Comparison of ENCODE assay signal across 8 cellular contexts in genomic region chr3:25856902-25857518, GRCh38.
DNase-seq lines count a peak whose midpoint lies in the region; ATAC-seq and TF ChIP-seq lines count a peak whose summit lies in the region.

No MANE protein-coding gene starts in this region.

- TF ChIP-seq CTCF in 22Rv1 (IDR thresholded peaks at IDR 0.05) (peak; percentile 87), fibroblast of pulmonary artery (IDR thresholded peaks at IDR 0.05; ENCODE audit: low read length, missing control alignments) (peak; percentile 95), ovary (IDR thresholded peaks at IDR 0.05) (no peak)

- peak; percentile 53 for TF ChIP-seq RAD21 in Ishikawa (IDR thresholded peaks at IDR 0.05; ENCODE audit: low read depth)

- no peaks in the 10 kb centered on the region for H3K4me1 ChIP-seq in ovary (ENCODE audit: insufficient read depth)

- H3K27ac ChIP-seq in 22Rv1: no peak overlapping the region
- H3K27ac ChIP-seq in ovary: no peak overlapping the region

- WGBS in ovary, 3 donors: 64 to 72% (median 71%) methylated on average over 3 of the region's 3 CpGs

- no peak overlapping the region for H3K4me3 ChIP-seq in fibroblast of pulmonary artery (replicated peaks; ENCODE audit: low read depth, low read length)
- no peak overlapping the region for H3K4me3 ChIP-seq in ovary

- DNase-seq in GF-D8 (lab: John Stamatoyannopoulos, UW) (peak; percentile 22), fibroblast of pulmonary artery (ENCODE audit: low read depth) (peak; percentile 74), renal cortical epithelial cell (ENCODE audit: low read depth) (peak; percentile 58), ovary (no peak)

- no peak for TF ChIP-seq POLR2A in ovary (IDR thresholded peaks at IDR 0.05)

- no peaks in the 10 kb centered on the region for H3K27me3 ChIP-seq in ovary

- TF ChIP-seq EP300 in Ishikawa (IDR thresholded peaks at IDR 0.05; ENCODE audit: borderline replicate concordance) (no peak), ovary (IDR thresholded peaks at IDR 0.05) (no peak)

- intact Hi-C loops in ovary (cut with DNase I): no loop called here

- no peaks in the 10 kb centered on the region for H3K36me3 ChIP-seq in ovary

- peaks cover 0 to 4% of the 10 kb centered on the region in 2 donors for H3K9me3 ChIP-seq in ovary

- peak; percentile 91 for ATAC-seq in GM21825 (IDR thresholded peaks at IDR 0.05; ENCODE audit: unreplicated experiment)
- peak; percentile 74 for ATAC-seq in SK-N-SH treated with all-trans-retinoic acid at 6 μM for 48 hours

TF ChIP-seq in Ishikawa, 13 proteins besides CTCF, POLR2A, EP300 and RAD21:
- no peak for TF ChIP-seq MAX (IDR thresholded peaks at IDR 0.05)
- no peak for TF ChIP-seq TAF1 (IDR thresholded peaks at IDR 0.05; ENCODE audit: low read depth)
- no peak for TF ChIP-seq EGR1 (IDR thresholded peaks at IDR 0.05)
- no peak for TF ChIP-seq CEBPB (IDR thresholded peaks at IDR 0.05)
- TF ChIP-seq TEAD4 (IDR thresholded peaks at IDR 0.05): no peak
- no peak for TF ChIP-seq ZBTB7A (IDR thresholded peaks at IDR 0.05; ENCODE audit: low read depth)
- TF ChIP-seq TCF12 (IDR thresholded peaks at IDR 0.05; ENCODE audit: low read depth): no peak
- TF ChIP-seq USF1 (IDR thresholded peaks at IDR 0.05): no peak
- no peak for TF ChIP-seq YY1 (IDR thresholded peaks at IDR 0.05; ENCODE audit: low read depth)
- TF ChIP-seq REST (IDR thresholded peaks at IDR 0.05; ENCODE audit: low read depth): no peak
- TF ChIP-seq FOXM1 (IDR thresholded peaks at IDR 0.05; ENCODE audit: borderline replicate concordance, low read depth): no peak

TF ChIP-seq in SK-N-SH treated with all-trans-retinoic acid at 6 μM for 48 hours, 23 proteins besides CTCF, POLR2A, EP300 and RAD21:
- no peak for TF ChIP-seq ZNF70 (CRISPR knock-in tag; IDR thresholded peaks at IDR 0.05)
- no peak for TF ChIP-seq CSDC2 (CRISPR knock-in tag; IDR thresholded peaks at IDR 0.05)
- no peak for TF ChIP-seq PPARA (CRISPR knock-in tag; IDR thresholded peaks at IDR 0.05; ENCODE audit: borderline replicate concordance)
- no peak for TF ChIP-seq ZFP3 (CRISPR knock-in tag; IDR thresholded peaks at IDR 0.05)
- TF ChIP-seq GLIS3 (CRISPR knock-in tag; IDR thresholded peaks at IDR 0.05): no peak
- TF ChIP-seq RARB (CRISPR knock-in tag; IDR thresholded peaks at IDR 0.05): no peak
- TF ChIP-seq ZFP30 (CRISPR knock-in tag; IDR thresholded peaks at IDR 0.05): no peak
- no peak for TF ChIP-seq CSRNP3 (CRISPR knock-in tag; IDR thresholded peaks at IDR 0.05)
- TF ChIP-seq TOX (CRISPR knock-in tag; IDR thresholded peaks at IDR 0.05; ENCODE audit: borderline replicate concordance): no peak
- TF ChIP-seq CREB5 (CRISPR knock-in tag; IDR thresholded peaks at IDR 0.05; ENCODE audit: low read depth): no peak
- no peak for TF ChIP-seq POU6F1 (CRISPR knock-in tag; IDR thresholded peaks at IDR 0.05; ENCODE audit: borderline replicate concordance, low read depth)
- no peak for TF ChIP-seq ZNF8 (CRISPR knock-in tag; IDR thresholded peaks at IDR 0.05)
- no peak for TF ChIP-seq SNAI2 (CRISPR knock-in tag; IDR thresholded peaks at IDR 0.05)
- TF ChIP-seq TSHZ2 (CRISPR knock-in tag; IDR thresholded peaks at IDR 0.05): no peak
- TF ChIP-seq OSR1 (CRISPR knock-in tag; IDR thresholded peaks at IDR 0.05): no peak
- TF ChIP-seq ESRRG (CRISPR knock-in tag; IDR thresholded peaks at IDR 0.05): no peak
- no peak for TF ChIP-seq TCF4 (CRISPR knock-in tag; IDR thresholded peaks at IDR 0.05; ENCODE audit: borderline replicate concordance)
- TF ChIP-seq ZNF565 (CRISPR knock-in tag; conservative IDR thresholded peaks at IDR 0.05; ENCODE audit: low read depth): no peak
- no peak for TF ChIP-seq ARNTL (CRISPR knock-in tag; IDR thresholded peaks at IDR 0.05; ENCODE audit: borderline replicate concordance, low read depth)
- TF ChIP-seq BACH2 (CRISPR knock-in tag; IDR thresholded peaks at IDR 0.05; ENCODE audit: borderline replicate concordance): no peak

Comparison
In these comparisons a context has a peak if more than half of its experiments do, and no peak if none do; other contexts are left out.
1. CTCF ChIP-seq: peak in 22Rv1 (single experiment) and fibroblast of pulmonary artery (single experiment); none in ovary (0 of 3).
2. DNase-seq: peak in GF-D8 (single experiment), fibroblast of pulmonary artery (single experiment) and renal cortical epithelial cell (single experiment); none in ovary (0 of 5).